15 cellular contexts compared by ENCODE assay signal in the genomic region with DNA sequence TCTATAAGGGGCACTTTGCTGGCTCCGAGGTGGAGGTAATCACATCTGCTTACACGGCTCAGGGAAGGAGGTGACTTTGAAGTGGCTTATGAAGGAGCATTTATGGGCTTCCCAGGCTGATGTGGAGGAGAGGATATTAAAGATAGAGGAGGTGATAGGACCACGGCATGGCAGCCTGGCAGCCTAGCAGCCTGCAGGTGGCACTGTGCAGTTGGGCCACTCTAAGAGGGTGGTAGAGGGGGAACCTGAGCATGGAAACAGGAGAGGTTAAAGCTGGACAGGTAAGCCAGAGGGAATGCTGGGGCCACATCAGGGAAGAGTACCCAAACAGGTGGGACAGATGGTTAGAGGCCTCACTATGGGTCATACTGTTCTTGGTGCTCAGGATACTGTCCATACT.
DNase-seq lines count a peak whose midpoint lies in the region; ATAC-seq, FAIRE-seq and TF ChIP-seq lines count a peak whose summit lies in the region.
"Had no signal": no experiment of that assay in that cellular context is flagged by ENCODE, and none has a peak within 500 bp of the region (broad histone marks: within the 10 kb centered on the region; RNA-seq: fewer than 3 reads in every experiment).

No MANE protein-coding gene starts in this region.

- intact Hi-C loops in OCI-LY7 (cut with micrococcal nuclease; ENCODE audit: unreplicated experiment) = no loop called here

- CTCF ChIA-PET in OCI-LY7 (lab: Charles Lee; ENCODE audit: unreplicated experiment) = no interaction called here

- no peaks in the 10 kb centered on the region for H3K36me3 ChIP-seq in OCI-LY7 (ENCODE audit: insufficient read depth, low read length)
- H3K36me3 ChIP-seq: ascending aorta, tibial nerve had no signal

- H3K79me2 ChIP-seq in OCI-LY7 (ENCODE audit: insufficient read depth, low read depth, low read length) = no peaks in the 10 kb centered on the region

- ATAC-seq in HG03108 (IDR thresholded peaks at IDR 0.05; ENCODE audit: unreplicated experiment) (no peak), GM19452 (IDR thresholded peaks at IDR 0.05; ENCODE audit: unreplicated experiment) (no peak)
- ATAC-seq: right cardiac atrium had no signal

- POLR2A ChIA-PET in OCI-LY7 (lab: Charles Lee) = no interaction called here

- no peaks in the 10 kb centered on the region for H3K4me1 ChIP-seq in OCI-LY7 (ENCODE audit: insufficient read depth, low read length, poor library complexity, severe bottlenecking)
- H3K4me1 ChIP-seq: ascending aorta, tibial nerve had no signal

- no peak overlapping the region for H3K27ac ChIP-seq in OCI-LY7 (ENCODE audit: low read depth, low read length, poor library complexity, severe bottlenecking)
- H3K27ac ChIP-seq: ascending aorta, RWPE1, tibial nerve had no signal

- no peaks in the 10 kb centered on the region for H3K9me3 ChIP-seq in OCI-LY7 (ENCODE audit: low read length)
- H3K9me3 ChIP-seq: ascending aorta, tibial nerve had no signal

- no peak for FAIRE-seq in urothelium cell line (lab: Jason Lieb, UNC)

- no peak overlapping the region for H3K4me2 ChIP-seq in OCI-LY7 (ENCODE audit: low read length)

- DNase-seq in ACHN (peak; percentile 15), OCI-LY7 (ENCODE audit: low spot score) (no peak), iPS-NIHi11 (ENCODE audit: low spot score) (peak; percentile 27), urothelium cell line (ENCODE audit: low spot score) (no peak), mesenteric fat pad (ENCODE audit: low spot score) (no peak)
- DNase-seq: activated T-cell treated with anti-CD3 and anti-CD28 coated beads for 4 hours, AML-193, NCI-H1417 treated with DMSO at 0.1 percent for 48 hours had no signal

- no peak overlapping the region for H3K4me3 ChIP-seq in OCI-LY7 (ENCODE audit: low read depth, low read length, poor library complexity, severe bottlenecking)
- H3K4me3 ChIP-seq: ascending aorta, tibial nerve had no signal

- H2AFZ ChIP-seq in OCI-LY7 (ENCODE audit: low read length) = no peak overlapping the region

- TF ChIP-seq CTCF in GM12874 (IDR thresholded peaks at IDR 0.05; ENCODE audit: insufficient read depth, low read depth, low read length) = peak; percentile 42; the same call in 1 of the 2 replicates
- peak; percentile 67 for TF ChIP-seq CTCF in OCI-LY7 (conservative IDR thresholded peaks at IDR 0.05; ENCODE audit: low read length)

- no TSS peak for BruUV-seq in OCI-LY7 (replicated peaks; lab: Mats Ljungman, UMichigan)

- no peaks in the 10 kb centered on the region for H3K9me2 ChIP-seq in OCI-LY7 (ENCODE audit: insufficient read depth, low read length)

- H4K20me1 ChIP-seq in OCI-LY7 (ENCODE audit: insufficient read depth, low read length) = no peaks in the 10 kb centered on the region

- in situ Hi-C loops in ACHN (cut with HindIII; ENCODE audit: low pct_ligation_motif_present, low pct_unique_long_range_greater_than_20kb, low sequenced_read_pairs) = no loop called here

Comparison
In these comparisons a context has a peak if more than half of its experiments do, and no peak if none do; other contexts are left out.
1. DNase-seq: peak in ACHN (single experiment) and iPS-NIHi11 (single experiment); none in OCI-LY7 (single experiment), urothelium cell line (single experiment) and mesenteric fat pad (single experiment).